ENCODE assay signal across 8 cellular contexts in the genomic region with DNA sequence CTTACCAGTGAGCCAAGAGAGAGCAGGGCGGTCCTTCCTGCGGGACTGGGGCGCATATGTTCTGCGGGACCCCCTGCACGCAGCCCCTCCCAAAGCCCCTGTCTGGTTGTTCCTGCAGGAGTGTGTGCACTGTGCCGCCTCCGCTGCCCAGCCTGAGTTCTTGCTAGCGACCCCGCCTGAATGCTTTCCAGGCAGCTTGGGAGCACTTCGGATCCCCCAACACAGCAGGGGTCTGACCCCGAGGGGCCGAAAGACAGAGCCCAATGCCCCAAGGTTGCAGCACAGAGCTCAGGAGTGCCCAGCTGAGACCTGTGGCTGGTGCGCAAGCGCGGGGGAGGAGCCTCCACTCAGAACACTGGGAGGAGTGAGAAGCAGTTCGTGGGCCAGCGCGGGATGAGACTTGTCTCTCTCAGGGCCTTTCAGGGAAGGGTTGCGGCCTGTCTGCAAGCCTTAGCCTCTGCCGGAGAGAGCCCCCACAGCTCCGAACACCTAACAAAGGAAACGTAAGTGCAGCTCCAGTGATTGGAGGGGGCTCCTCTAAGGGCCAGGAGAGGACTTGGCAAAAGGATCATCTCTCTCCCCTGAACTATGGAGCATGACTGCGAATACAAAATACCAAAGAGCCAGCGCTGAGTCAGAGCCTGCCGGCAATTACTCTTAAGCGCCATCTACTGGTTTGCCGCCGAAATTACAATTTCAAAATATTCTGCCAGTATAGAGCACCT. TPM values are rescaled to one million over a fixed set of nuclear protein-coding genes. Genes with fewer than 3 reads are reported as not detected.
DNase-seq lines count a peak whose midpoint lies in the region; TF ChIP-seq lines count a peak whose summit lies in the region.

No MANE protein-coding gene starts in this region.

- H3K4me3 Mint-ChIP-seq in activated T-helper 2 cell treated with anti-CD3 and anti-CD28 coated beads, Interferon-gamma antibody, Interleukin-2, Interleukin-4, amounts not matched to agents 10 μg/mL and 5 μg/mL and 100 μg/mL, durations not matched to agents 14 hours and 24 hours and 36 hours (ENCODE audit: low read depth) = peak overlapping the region; percentile 86
- peak overlapping the region; percentile 93 to 96 (median 94) for H3K4me3 Mint-ChIP-seq in nephron
- H3K4me3 Mint-ChIP-seq in stimulated activated naive CD8-positive, alpha-beta T cell treated with anti-CD3 and anti-CD28 coated beads, Interleukin-15, Interleukin-2, amounts not matched to agents 100 ng/mL and 50 ng/mL, for 24 hours = peak overlapping the region; percentile 90

- WGBS in GM23248 (ENCODE audit: low coverage in 1 of 2, low lambda C conversion rate in 2 of 2, missing lambda C conversion rate in 2 of 2), 2 experiments = 1% methylated on average over 27 of the region's 28 CpGs

- intact Hi-C loops in activated T-helper 2 cell treated with anti-CD3 and anti-CD28 coated beads, Interferon-gamma antibody, Interleukin-2, Interleukin-4, amounts not matched to agents 10 μg/mL and 5 μg/mL and 100 μg/mL, durations not matched to agents 14 hours and 24 hours and 36 hours (cut with micrococcal nuclease) = loop anchor here (1.0 to 5.0 kb wide), 6 partner anchors 17 to 302 kb away; no protein-coding TSS in a partner anchor

- no peaks in the 10 kb centered on the region for H3K9me3 ChIP-seq in GM23248 (ENCODE audit: low read depth)

- DNase-seq in EL (peak; percentile 84), GM23248 (peak; percentile 97), Kasumi-1 (lab: John Stamatoyannopoulos, UW) (peak; percentile 90 to 92), RKO (ENCODE audit: low spot score) (peak; percentile 89), fibroblast of the aortic adventitia (ENCODE audit: low read depth) (peak; percentile 88)
- DNase-seq in activated T-helper 2 cell treated with anti-CD3 and anti-CD28 coated beads, Interferon-gamma antibody, Interleukin-2, Interleukin-4, amounts not matched to agents 10 μg/mL and 5 μg/mL and 100 μg/mL, durations not matched to agents 14 hours and 24 hours and 36 hours (ENCODE audit: low spot score) = peak; percentile 83

- H3K36me3 Mint-ChIP-seq in activated T-helper 2 cell treated with anti-CD3 and anti-CD28 coated beads, Interferon-gamma antibody, Interleukin-2, Interleukin-4, amounts not matched to agents 10 μg/mL and 5 μg/mL and 100 μg/mL, durations not matched to agents 14 hours and 24 hours and 36 hours (ENCODE audit: low read depth) = no peaks in the 10 kb centered on the region
- no peaks in the 10 kb centered on the region for H3K36me3 Mint-ChIP-seq in nephron (ENCODE audit: low read depth)
- H3K36me3 Mint-ChIP-seq in stimulated activated naive CD8-positive, alpha-beta T cell treated with anti-CD3 and anti-CD28 coated beads, Interleukin-15, Interleukin-2, amounts not matched to agents 100 ng/mL and 50 ng/mL, for 24 hours (ENCODE audit: low read depth) = peaks cover 8% of the 10 kb centered on the region

- H3K9ac ChIP-seq in GM23248 = peak overlapping the region; percentile 82

- peak overlapping the region; percentile 80 for H3K4me2 ChIP-seq in GM23248 (ENCODE audit: unreplicated experiment)

- no peaks in the 10 kb centered on the region for H3K36me3 ChIP-seq in GM23248 (ENCODE audit: low read depth)

- TF ChIP-seq CTCF in fibroblast of the aortic adventitia (IDR thresholded peaks at IDR 0.05; ENCODE audit: insufficient read depth, low read length) = peak; percentile 94
- TF ChIP-seq CTCF in nephron (IDR thresholded peaks at IDR 0.05; ENCODE audit: unreplicated experiment in 3 of 3) = peak; percentile 87 to 92 (median 88)

- H3K9me2 ChIP-seq in GM23248 (ENCODE audit: insufficient read depth) = no peaks in the 10 kb centered on the region

- no peaks in the 10 kb centered on the region for H3K79me2 ChIP-seq in GM23248 (ENCODE audit: insufficient read depth)

- peaks cover 20% of the 10 kb centered on the region for H3K4me1 ChIP-seq in GM23248 (ENCODE audit: insufficient read depth)

- no peaks in the 10 kb centered on the region for H4K20me1 ChIP-seq in GM23248 (ENCODE audit: insufficient read depth)

- H3K27me3 Mint-ChIP-seq in activated T-helper 2 cell treated with anti-CD3 and anti-CD28 coated beads, Interferon-gamma antibody, Interleukin-2, Interleukin-4, amounts not matched to agents 10 μg/mL and 5 μg/mL and 100 μg/mL, durations not matched to agents 14 hours and 24 hours and 36 hours (ENCODE audit: low read depth) = no peaks in the 10 kb centered on the region
- H3K27me3 Mint-ChIP-seq in nephron (ENCODE audit: low read depth) = no peaks in the 10 kb centered on the region
- no peaks in the 10 kb centered on the region for H3K27me3 Mint-ChIP-seq in stimulated activated naive CD8-positive, alpha-beta T cell treated with anti-CD3 and anti-CD28 coated beads, Interleukin-15, Interleukin-2, amounts not matched to agents 100 ng/mL and 50 ng/mL, for 24 hours

- peak overlapping the region; percentile 97 for H3K27ac Mint-ChIP-seq in activated T-helper 2 cell treated with anti-CD3 and anti-CD28 coated beads, Interferon-gamma antibody, Interleukin-2, Interleukin-4, amounts not matched to agents 10 μg/mL and 5 μg/mL and 100 μg/mL, durations not matched to agents 14 hours and 24 hours and 36 hours
- peak overlapping the region; percentile 97 to 99 (median 97) for H3K27ac Mint-ChIP-seq in nephron
- peak overlapping the region; percentile 97 for H3K27ac Mint-ChIP-seq in stimulated activated naive CD8-positive, alpha-beta T cell treated with anti-CD3 and anti-CD28 coated beads, Interleukin-15, Interleukin-2, amounts not matched to agents 100 ng/mL and 50 ng/mL, for 24 hours

- peaks cover 25% of the 10 kb centered on the region for H3F3A ChIP-seq in GM23248 (ENCODE audit: insufficient read depth)

- in situ Hi-C loops in GM23248 (cut with MboI) = no loop called here

- H3K4me3 ChIP-seq in GM23248 (peak overlapping the region; percentile 79), fibroblast of the aortic adventitia (ENCODE audit: low read depth, low read length) (peak overlapping the region; percentile 81)

- H3K27ac ChIP-seq in GM23248 = peak overlapping the region; percentile 84

- no peaks in the 10 kb centered on the region for H3K27me3 ChIP-seq in GM23248 (replicated peaks; ENCODE audit: insufficient read depth)

- H2AFZ ChIP-seq in GM23248 = peak overlapping the region; percentile 93

- peaks cover 39% of the 10 kb centered on the region for H3K4me1 Mint-ChIP-seq in activated T-helper 2 cell treated with anti-CD3 and anti-CD28 coated beads, Interferon-gamma antibody, Interleukin-2, Interleukin-4, amounts not matched to agents 10 μg/mL and 5 μg/mL and 100 μg/mL, durations not matched to agents 14 hours and 24 hours and 36 hours (ENCODE audit: low read depth)
- peaks cover 11% of the 10 kb centered on the region for H3K4me1 Mint-ChIP-seq in nephron
- peaks cover 19% of the 10 kb centered on the region for H3K4me1 Mint-ChIP-seq in stimulated activated naive CD8-positive, alpha-beta T cell treated with anti-CD3 and anti-CD28 coated beads, Interleukin-15, Interleukin-2, amounts not matched to agents 100 ng/mL and 50 ng/mL, for 24 hours (ENCODE audit: low read depth)

- H3K9me3 Mint-ChIP-seq in activated T-helper 2 cell treated with anti-CD3 and anti-CD28 coated beads, Interferon-gamma antibody, Interleukin-2, Interleukin-4, amounts not matched to agents 10 μg/mL and 5 μg/mL and 100 μg/mL, durations not matched to agents 14 hours and 24 hours and 36 hours = no peaks in the 10 kb centered on the region
- no peaks in the 10 kb centered on the region for H3K9me3 Mint-ChIP-seq in nephron
- H3K9me3 Mint-ChIP-seq in stimulated activated naive CD8-positive, alpha-beta T cell treated with anti-CD3 and anti-CD28 coated beads, Interleukin-15, Interleukin-2, amounts not matched to agents 100 ng/mL and 50 ng/mL, for 24 hours = no peaks in the 10 kb centered on the region

RNA-seq across cellular contexts. Expression of a gene that starts 50.5 kb away (rescaled TPM):
- 22.5 and 27.8 TPM in 2 replicates for total RNA-seq in GM23248 (2014; rRNA removed; shearing (Covaris generic))
- polyA plus RNA-seq in GM23248 (2016; fragmentation: Nextera tagmentation; extraction: Ambion mirVana) = 3.8 and 3.9 TPM in 2 replicates
- 41.2 and 45.1 TPM in 2 replicates for total RNA-seq in activated T-helper 2 cell treated with anti-CD3 and anti-CD28 coated beads, Interferon-gamma antibody, Interleukin-2, Interleukin-4, amounts not matched to agents 10 μg/mL and 5 μg/mL and 100 μg/mL, durations not matched to agents 14 hours and 24 hours and 36 hours
- 10.1 and 39.9 TPM in 2 replicates for total RNA-seq in fibroblast of the aortic adventitia (ENCODE audit: low replicate concordance)

Comparison
In these comparisons a context has a peak if more than half of its experiments do, and no peak if none do; other contexts are left out.
1. Peak in every context shown above with its lines: DNase-seq, H3K4me3 ChIP-seq and H3K27ac ChIP-seq.